ENCODE assay signal across 18 cellular contexts in the genomic region with DNA sequence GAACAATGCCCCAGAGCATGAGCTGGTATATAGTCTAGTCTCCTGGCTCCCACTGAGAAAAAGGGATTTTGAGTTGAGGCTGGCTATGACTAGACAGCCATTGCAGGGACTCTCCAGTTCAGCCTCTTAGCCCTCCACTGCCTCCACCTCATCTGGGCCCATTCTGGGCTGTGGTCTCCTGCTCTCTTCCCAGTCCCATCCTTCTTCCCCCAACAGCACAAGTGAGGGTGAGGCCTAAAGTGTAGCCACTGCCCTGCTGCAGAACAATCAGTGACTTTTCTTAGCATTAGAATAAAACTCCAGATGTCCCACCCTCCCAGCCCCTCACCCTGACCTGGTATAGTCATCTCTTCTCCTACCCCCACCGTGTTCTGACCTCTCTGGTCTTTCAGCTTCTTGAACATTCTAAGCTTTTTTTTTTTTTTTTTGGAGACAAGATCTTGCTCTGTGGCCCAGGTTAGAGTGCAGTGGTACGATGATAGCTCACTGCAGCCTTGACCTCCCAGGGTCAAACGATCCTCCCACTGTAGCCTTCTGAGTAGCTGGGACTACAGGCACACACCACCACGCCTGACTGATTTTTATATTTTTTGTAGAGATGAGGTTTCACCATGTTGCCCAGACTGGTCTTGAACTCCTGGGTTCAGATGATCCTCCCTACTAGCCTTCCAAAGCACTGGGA. TPM values are rescaled to one million over a fixed set of nuclear protein-coding genes. Genes with fewer than 3 reads are reported as not detected.
DNase-seq lines count a peak whose midpoint lies in the region; ATAC-seq, FAIRE-seq and TF ChIP-seq lines count a peak whose summit lies in the region.
"Had no signal": no experiment of that assay in that cellular context is flagged by ENCODE, and none has a peak within 500 bp of the region (broad histone marks: within the 10 kb centered on the region; RNA-seq: fewer than 3 reads in every experiment).

No MANE protein-coding gene starts in this region.

- H3K36me3 Mint-ChIP-seq in MCF 10A (ENCODE audit: insufficient read depth, unreplicated experiment): peaks cover 50% of the 10 kb centered on the region
- no peaks in the 10 kb centered on the region for H3K36me3 Mint-ChIP-seq in naive B cell

- no peak for TF ChIP-seq RAD21 in GM12878 (IDR thresholded peaks at IDR 0.05; ENCODE audit: insufficient read depth, low read depth, low read length)

- no peak for DNase-seq in breast epithelium (ENCODE audit: low spot score in 2 of 2)
- DNase-seq in MCF 10A (ENCODE audit: unreplicated experiment): no peak
- DNase-seq in GM12878 (ENCODE audit: low read depth, low spot score): no peak
- DNase-seq in naive B cell: no peak
- no peak for DNase-seq in upper lobe of right lung
- DNase-seq in stimulated activated naive CD4-positive, alpha-beta T cell (lab: John Stamatoyannopoulos, UW): no peak
- no peak for DNase-seq in NCI-H524 (lab: John Stamatoyannopoulos, UW)
- DNase-seq in dedifferentiated amniotic fluid mesenchymal stem cell (ENCODE audit: extremely low spot score): no peak
- DNase-seq: activated CD8-positive, alpha-beta memory T cell treated with anti-CD3 and anti-CD28 coated beads, Interleukin-2, amount 50 U/mL, for 4 hours; AML-193; effector memory CD4-positive, alpha-beta T cell; EL; Kasumi-1; left colon; NCI-H187; NCI-H69; Right ventricle myocardium superior had no signal

- BruUV-seq in MCF 10A (replicated peaks; lab: Mats Ljungman, UMichigan) (no TSS peak), GM12878 (replicated peaks; lab: Mats Ljungman, UMichigan) (no TSS peak)

- H3K4me3 ChIP-seq in breast epithelium (no peak overlapping the region), GM12878 (peak overlapping the region; percentile 95; the same call in 1 of the 2 replicates), upper lobe of right lung (no peak overlapping the region)

- SMC1A ChIA-PET in GM12878 (lab: Charles Lee; ENCODE audit: uncharacterized antibody, unreplicated experiment): interaction anchor here (1.1 to 1.5 kb wide), 3 partner anchors 12 to 35 kb away, joined by 3 to 5 read pairs (median 4); no protein-coding TSS in a partner anchor

- no peak for FAIRE-seq in GM12878 (lab: Jason Lieb, UNC)

- H3K36me3 ChIP-seq in breast epithelium (no peaks in the 10 kb centered on the region), GM12878 (ENCODE audit: control insufficient read depth in 2 of 2, insufficient read depth in 2 of 2, low read length in 1 of 2) (peaks cover 3 to 13% of the 10 kb centered on the region in 2 experiments), upper lobe of right lung (peaks cover 7% of the 10 kb centered on the region)

- peak overlapping the region; percentile 29; the same call in 1 of the 2 replicates for H3K9ac ChIP-seq in GM12878 (ENCODE audit: control insufficient read depth, insufficient read depth, low read length)

- no peak overlapping the region for H2AFZ ChIP-seq in GM12878 (ENCODE audit: control insufficient read depth, low read depth, low read length)

- H3K9me3 ChIP-seq in breast epithelium (no peaks in the 10 kb centered on the region), GM12878 (replicated peaks; ENCODE audit: control insufficient read depth, insufficient read depth, low read length) (no peaks in the 10 kb centered on the region), upper lobe of right lung (no peaks in the 10 kb centered on the region)
- H3K9me3 ChIP-seq: neutrophil had no signal

- POLR2A ChIA-PET in MCF 10A (lab: Yijun Ruan, JAX): interaction anchor here (0.6 to 16.3 kb wide), 4 partner anchors 11 to 236 kb away, joined by 3 to 332 read pairs (median 8); no protein-coding TSS in a partner anchor
- POLR2A ChIA-PET in GM12878 (lab: Charles Lee): interaction anchor here (0.6 to 1.8 kb wide), 2 partner anchors 17 to 44 kb away, joined by 3 to 5 read pairs; partner anchors contain the start of gene KLHL22

- H3K4me3 Mint-ChIP-seq in MCF 10A (ENCODE audit: unreplicated experiment) (no peak overlapping the region), naive B cell (peak overlapping the region in 2 of 8 donors; percentile 37 to 58)

- H3K4me1 ChIP-seq in breast epithelium (peaks cover 5 to 12% of the 10 kb centered on the region in 2 donors), GM12878 (ENCODE audit: control insufficient read depth, insufficient read depth, low read length) (peaks cover 22% of the 10 kb centered on the region), upper lobe of right lung (peaks cover 41% of the 10 kb centered on the region)

- no peak for TF ChIP-seq EP300 in GM12878 (IDR thresholded peaks at IDR 0.05; ENCODE audit: borderline replicate concordance in 1 of 2, control insufficient read depth in 1 of 2, low read depth in 2 of 2, low read length in 2 of 2)

- ATAC-seq in GM12878: no peak
- no peak for ATAC-seq in naive B cell (ENCODE audit: low read depth in 2 of 2)
- no peak for ATAC-seq in upper lobe of right lung
- ATAC-seq: left colon had no signal

- RAD21 ChIA-PET in GM12878 (lab: Charles Lee; ENCODE audit: unreplicated experiment): interaction anchor here (0.9 kb wide), 1 partner anchor 19 kb away, joined by 3 read pairs; no protein-coding TSS in a partner anchor

- no peaks in the 10 kb centered on the region for H3K27me3 Mint-ChIP-seq in MCF 10A (ENCODE audit: insufficient read depth, unreplicated experiment)
- H3K27me3 Mint-ChIP-seq in naive B cell: no peaks in the 10 kb centered on the region

- CTCF ChIA-PET in MCF 10A (lab: Yijun Ruan, JAX) (interaction anchor here (0.6 to 1.6 kb wide), 4 partner anchors 19 to 394 kb away, joined by 3 to 5 read pairs (median 4); no protein-coding TSS in a partner anchor), GM12878 (lab: Yijun Ruan, JAX) (interaction anchor here (0.6 to 1.8 kb wide), 3 partner anchors 19 to 386 kb away, joined by 3 to 5 read pairs (median 3); no protein-coding TSS in a partner anchor)

- H3K9me3 Mint-ChIP-seq in MCF 10A (ENCODE audit: unreplicated experiment) (no peaks in the 10 kb centered on the region), naive B cell (no peaks in the 10 kb centered on the region)

- TF ChIP-seq POLR2A in breast epithelium (IDR thresholded peaks at IDR 0.05) (no peak), GM12878 (IDR thresholded peaks at IDR 0.05; ENCODE audit: low read depth, low read length) (no peak)

- 62% methylated on average over 4 of the region's 4 CpGs for WGBS in GM12878 (ENCODE audit: insufficient coverage, insufficient replicate concordance, low lambda C conversion rate, missing lambda C conversion rate)

- intact Hi-C loops in breast epithelium (cut with DNase I; ENCODE audit: low total_unique reads): loop anchor here (10.0 kb wide), 1 partner anchor 63 kb away; no protein-coding TSS in a partner anchor
- intact Hi-C loops in MCF 10A (cut with micrococcal nuclease): no loop called here
- intact Hi-C loops in GM12878 (cut with micrococcal nuclease; ENCODE audit: unreplicated experiment): no loop called here
- intact Hi-C loops in upper lobe of right lung (cut with DNase I): no loop called here

- TF ChIP-seq CTCF in breast epithelium (IDR thresholded peaks at IDR 0.05) (no peak), MCF 10A (IDR thresholded peaks at IDR 0.05; ENCODE audit: unreplicated experiment) (no peak), GM12878 (IDR thresholded peaks at IDR 0.05 in 2 of 3, conservative IDR thresholded peaks at IDR 0.05 in 1 of 3; ENCODE audit: control insufficient read depth in 2 of 3, extremely low read depth in 1 of 3, insufficient read depth in 1 of 3, low read depth in 3 of 3, low read length in 3 of 3) (no peak), upper lobe of right lung (IDR thresholded peaks at IDR 0.05) (no peak)

- no peak overlapping the region for H3K27ac Mint-ChIP-seq in MCF 10A (ENCODE audit: low read depth, unreplicated experiment)
- peak overlapping the region; percentile 53 to 90 (median 74) for H3K27ac Mint-ChIP-seq in naive B cell

- peaks cover 55% of the 10 kb centered on the region for H3K4me1 Mint-ChIP-seq in MCF 10A (ENCODE audit: insufficient read depth, unreplicated experiment)
- H3K4me1 Mint-ChIP-seq in naive B cell: peaks cover 50 to 76% (median 73%) of the 10 kb centered on the region in 3 donors

- H3K27me3 ChIP-seq in breast epithelium (no peaks in the 10 kb centered on the region), GM12878 (replicated peaks in 1 of 2; ENCODE audit: control insufficient read depth in 2 of 2, insufficient read depth in 2 of 2, low read length in 1 of 2) (no peaks in the 10 kb centered on the region), upper lobe of right lung (no peaks in the 10 kb centered on the region)
- H3K27me3 ChIP-seq: neutrophil had no signal

- H3K79me2 ChIP-seq in GM12878 (ENCODE audit: control insufficient read depth, insufficient read depth, low read length): peaks cover 80% of the 10 kb centered on the region

- in situ Hi-C loops in GM12878 (cut with MboI): no loop called here

- peaks cover 21% of the 10 kb centered on the region for H4K20me1 ChIP-seq in GM12878 (ENCODE audit: control insufficient read depth, insufficient read depth)

- peak overlapping the region; percentile 100 for H3K4me2 ChIP-seq in GM12878 (ENCODE audit: control insufficient read depth, insufficient read depth)

- peak overlapping the region; percentile 48 to 98 for H3K27ac ChIP-seq in breast epithelium
- H3K27ac ChIP-seq in GM12878 (ENCODE audit: control insufficient read depth, insufficient read depth): peak overlapping the region; percentile 44; the same call in 1 of the 2 replicates
- H3K27ac ChIP-seq in upper lobe of right lung: peak overlapping the region; percentile 17
- H3K27ac ChIP-seq: neutrophil had no signal

RNA-seq across cellular contexts. Expression of gene MED15, which starts 4.3 kb away (rescaled TPM):
- total RNA-seq in breast epithelium (10 to 100 TPM; 36.6 to 53.1 (median 52.3) TPM), MCF 10A (2022) (122 TPM in 2 replicates), GM12878 (2014; rRNA removed) (27.6 and 34.7 TPM in 2 replicates), GM12878 (2014; rRNA removed; fragmentation: Illumina TruSeq; extraction: Trizol) (16.4 and 16.9 TPM in 2 replicates), GM12878 (2021) (75.2 and 75.8 TPM in 2 replicates), upper lobe of right lung (96.9 TPM)
- total RNA-seq in GM12878 (2013; cell fraction: nucleolus; rRNA removed): 196 and 212 TPM in 2 replicates
- polyA plus RNA-seq in GM12878 (2011; ENCODE audit: low read depth): 18.8 TPM
- polyA plus RNA-seq in GM12878 (2011; rRNA removed) (12.1 and 23.8 TPM in 2 replicates), GM12878 (2014; fragmentation: Illumina TruSeq; extraction: Trizol) (5.3 and 17.5 TPM in 2 replicates), GM12878 (2014; fragmentation: Nextera tagmentation; extraction: Ambion mirVana) (1 to 10 TPM; 1.4 to 2.8 TPM), GM12878 (2014; rRNA removed) (44.5 and 54.6 TPM in 2 replicates), GM12878 (2016; fragmentation: Nextera tagmentation; extraction: Ambion mirVana) (10 to 100 TPM; 29.9 to 37.0 TPM), naive B cell (ENCODE audit: low read depth in 6 of 6) (10 to 100 TPM in 5 of 6 donors, 1 to 10 TPM in 1; 7.3 to 41.8 (median 17.1) TPM)
- 26.3 and 35.1 TPM in 2 replicates for polyA plus RNA-seq in GM12878 (2011; cell fraction: cytosol; rRNA removed)
- polyA plus RNA-seq in GM12878 (2011; cell fraction: nucleus; rRNA removed): 206 and 271 TPM in 2 replicates
- 54.9 and 56.3 TPM in 2 replicates for polyA plus RNA-seq in GM12878 (2012)
- 41.5 and 85.4 TPM in 2 replicates for polyA minus RNA-seq in GM12878 (2011; rRNA and poly(A)+ RNA removed)
- 38.4 and 62.0 TPM in 2 replicates for polyA minus RNA-seq in GM12878 (2011; cell fraction: cytosol; rRNA and poly(A)+ RNA removed)
- polyA minus RNA-seq in GM12878 (2011; cell fraction: nucleus; rRNA and poly(A)+ RNA removed): 106 and 179 TPM in 2 replicates

RNA-seq across cellular contexts. Expression of gene KLHL22, which starts 16.1 kb away (rescaled TPM):
- 10 to 100 TPM; 28.5 to 38.0 (median 35.4) TPM for total RNA-seq in breast epithelium
- 14.7 and 20.9 TPM in 2 replicates for total RNA-seq in MCF 10A (2022)
- total RNA-seq in GM12878 (2013; cell fraction: nucleolus; rRNA removed): 70.8 and 75.2 TPM in 2 replicates
- 20.5 and 22.1 TPM in 2 replicates for total RNA-seq in GM12878 (2014; rRNA removed)
- 11.6 and 12.3 TPM in 2 replicates for total RNA-seq in GM12878 (2014; rRNA removed; fragmentation: Illumina TruSeq; extraction: Trizol)
- 18.1 and 21.1 TPM in 2 replicates for total RNA-seq in GM12878 (2021)
- 5.7 TPM for polyA plus RNA-seq in GM12878 (2011; ENCODE audit: low read depth)
- polyA plus RNA-seq in GM12878 (2011; rRNA removed): 9.4 and 14.3 TPM in 2 replicates
- polyA plus RNA-seq in GM12878 (2011; cell fraction: cytosol; rRNA removed): 13.5 and 18.9 TPM in 2 replicates
- polyA plus RNA-seq in GM12878 (2011; cell fraction: nucleus; rRNA removed): 32.9 and 38.9 TPM in 2 replicates
- polyA plus RNA-seq in GM12878 (2012): 8.9 and 11.3 TPM in 2 replicates
- polyA plus RNA-seq in GM12878 (2014; fragmentation: Illumina TruSeq; extraction: Trizol): 13.5 and 14.0 TPM in 2 replicates
- polyA plus RNA-seq in GM12878 (2014; fragmentation: Nextera tagmentation; extraction: Ambion mirVana): under 1 TPM; 0.06 to 0.71 TPM
- 19.9 and 21.9 TPM in 2 replicates for polyA plus RNA-seq in GM12878 (2014; rRNA removed)
- 10 to 100 TPM; 12.0 to 16.1 TPM for polyA plus RNA-seq in GM12878 (2016; fragmentation: Nextera tagmentation; extraction: Ambion mirVana)
- 25.9 and 26.5 TPM in 2 replicates for polyA minus RNA-seq in GM12878 (2011; rRNA and poly(A)+ RNA removed)
- polyA minus RNA-seq in GM12878 (2011; cell fraction: cytosol; rRNA and poly(A)+ RNA removed): 5.4 and 6.7 TPM in 2 replicates
- polyA minus RNA-seq in GM12878 (2011; cell fraction: nucleus; rRNA and poly(A)+ RNA removed): 14.5 and 29.1 TPM in 2 replicates
- 10 to 100 TPM in 5 of 6 donors, 1 to 10 TPM in 1; 4.7 to 24.3 (median 15.9) TPM for polyA plus RNA-seq in naive B cell (ENCODE audit: low read depth in 6 of 6)
- 23.3 TPM for total RNA-seq in upper lobe of right lung

Comparison
In these comparisons a context has a peak if more than half of its experiments do, and no peak if none do; other contexts are left out.
1. H3K27ac ChIP-seq: peak in every context shown above with its lines; median percentile 73 in breast epithelium; 44 in GM12878; 17 in upper lobe of right lung.